ENCODE assay signal across 1 cellular context in genomic region chr6:42819803-42820508, GRCh38.
TF ChIP-seq lines count a peak whose summit lies in the region.

No MANE protein-coding gene starts in this region.

TF ChIP-seq in GM12878, 131 proteins besides CTCF, POLR2A, EP300 and RAD21:
- TF ChIP-seq USF1 (IDR thresholded peaks at IDR 0.05; ENCODE audit: borderline replicate concordance, extremely low read length, insufficient read depth, low read depth, low read length) (no peak), SMAD5 (IDR thresholded peaks at IDR 0.05; ENCODE audit: low read depth) (no peak), ASH2L (IDR thresholded peaks at IDR 0.05; ENCODE audit: borderline replicate concordance, low read depth) (no peak), FOXK2 (IDR thresholded peaks at IDR 0.05) (no peak), RB1 (IDR thresholded peaks at IDR 0.05; ENCODE audit: borderline replicate concordance) (no peak), ZBTB40 (IDR thresholded peaks at IDR 0.05; ENCODE audit: borderline replicate concordance) (no peak), ELK1 (IDR thresholded peaks at IDR 0.05; ENCODE audit: low read depth, low read length) (no peak), IRF5 (IDR thresholded peaks at IDR 0.05; ENCODE audit: borderline replicate concordance) (no peak), SMARCA5 (IDR thresholded peaks at IDR 0.05) (no peak), BMI1 (IDR thresholded peaks at IDR 0.05; ENCODE audit: borderline replicate concordance) (no peak), ZSCAN29 (IDR thresholded peaks at IDR 0.05) (no peak), ATF7 (IDR thresholded peaks at IDR 0.05; ENCODE audit: low read depth) (no peak), SP1 (IDR thresholded peaks at IDR 0.05; ENCODE audit: low read depth, low read length) (no peak)
TF ChIP-seq in GM12878: peak in this region for 0.
